19 cellular contexts compared by ENCODE assay signal in genomic region chr17:56142781-56143180, GRCh38. TPM values are rescaled to one million over a fixed set of nuclear protein-coding genes. Genes with fewer than 3 reads are reported as not detected.
"Had no signal": no experiment of that assay in that cellular context is flagged by ENCODE, and none has a peak within 500 bp of the region (broad histone marks: within the 10 kb centered on the region; RNA-seq: fewer than 3 reads in every experiment).

No MANE protein-coding gene starts in this region.

- H3K9me3 ChIP-seq: esophagus muscularis mucosa, gastrocnemius medialis, heart right ventricle, left lung, lower lobe of right lung, ovary, testis, tibial nerve, upper lobe of right lung had no signal

- DNase-seq: effector memory CD8-positive, alpha-beta T cell; gastrocnemius medialis; heart right ventricle; hypothalamus; immature natural killer cell; left lung; lower lobe of right lung; natural killer cell; ovary; right cardiac atrium; stimulated activated CD4-positive, alpha-beta T cell treated with anti-CD3 and anti-CD28 coated beads, Interleukin-15, amount 100 ng/mL, for 24 hours; stimulated activated CD4-positive, alpha-beta T cell treated with anti-CD3 and anti-CD28 coated beads, Interleukin-1b, Interleukin-23, amount 100 ng/mL, for 48 hours; stimulated activated CD4-positive, alpha-beta T cell treated with anti-CD3 and anti-CD28 coated beads, Interleukin-4, amount 100 ng/mL, for 24 hours; testis; upper lobe of right lung had no signal

- H3K27me3 ChIP-seq: heart right ventricle, left lung, ovary, testis, tibial nerve, upper lobe of right lung had no signal

- H3K4me1 ChIP-seq: heart right ventricle, left lung, lower lobe of right lung, testis, tibial nerve, upper lobe of right lung had no signal

- H3K36me3 ChIP-seq: esophagus muscularis mucosa, gastrocnemius medialis, heart right ventricle, left lung, lower lobe of right lung, ovary, tibial nerve, upper lobe of right lung had no signal

- H3K27ac ChIP-seq: epithelial cell of prostate, esophagus muscularis mucosa, gastrocnemius medialis, heart right ventricle, left lung, lower lobe of right lung, ovary, testis, tibial nerve, upper lobe of right lung had no signal

- H3K4me3 ChIP-seq: esophagus muscularis mucosa, gastrocnemius medialis, heart right ventricle, left lung, lower lobe of right lung, ovary, testis, tibial nerve, upper lobe of right lung had no signal

RNA-seq across cellular contexts. Expression of gene ANKFN1, which starts 10.5 kb away (rescaled TPM):
- total RNA-seq: myocyte, natural killer cell had no signal
- polyA plus RNA-seq: immature natural killer cell had no signal
